ENCODE assay signal across 12 cellular contexts in genomic region chr15:74176262-74177208, GRCh38. TPM values are rescaled to one million over a fixed set of nuclear protein-coding genes. Genes with fewer than 3 reads are reported as not detected.
A peak's percentile ranks its signal among the peaks of the same experiment; 100 is the strongest.
DNase-seq lines count a peak whose midpoint lies in the region; ATAC-seq and TF ChIP-seq lines count a peak whose summit lies in the region.
"Had no signal": no experiment of that assay in that cellular context is flagged by ENCODE, and none has a peak within 500 bp of the region (broad histone marks: within the 10 kb centered on the region; RNA-seq: fewer than 3 reads in every experiment).

No MANE protein-coding gene starts in this region.

- H3K9me3 ChIP-seq in RWPE2 (ENCODE audit: severe bottlenecking) (no peaks in the 10 kb centered on the region), esophagus muscularis mucosa (no peaks in the 10 kb centered on the region)
- no peaks in the 10 kb centered on the region for H3K9me3 ChIP-seq in effector memory CD4-positive, alpha-beta T cell (ENCODE audit: control insufficient read depth, low read length)

- TF ChIP-seq EP300 in esophagus muscularis mucosa (IDR thresholded peaks at IDR 0.05) = no peak

- no peak for TF ChIP-seq POLR2A in esophagus muscularis mucosa (IDR thresholded peaks at IDR 0.05; ENCODE audit: low read depth)

- no peaks in the 10 kb centered on the region for H3K27me3 ChIP-seq in RWPE2 (ENCODE audit: insufficient read depth, poor library complexity, severe bottlenecking)
- no peaks in the 10 kb centered on the region for H3K27me3 ChIP-seq in esophagus muscularis mucosa
- H3K27me3 ChIP-seq in effector memory CD4-positive, alpha-beta T cell (replicated peaks; ENCODE audit: control insufficient read depth, insufficient read depth, low read length, poor library complexity, severe bottlenecking) = no peaks in the 10 kb centered on the region

- H3K36me3 ChIP-seq in RWPE2 (ENCODE audit: low read depth) (no peaks in the 10 kb centered on the region), esophagus muscularis mucosa (peaks cover 0 to 10% (median 5%) of the 10 kb centered on the region in 4 donors)
- no peaks in the 10 kb centered on the region for H3K36me3 ChIP-seq in effector memory CD4-positive, alpha-beta T cell (ENCODE audit: control insufficient read depth, insufficient read depth, low read length)

- TF ChIP-seq CTCF in RWPE2 (IDR thresholded peaks at IDR 0.05; ENCODE audit: poor library complexity, severe bottlenecking) = no peak
- TF ChIP-seq CTCF in esophagus muscularis mucosa (IDR thresholded peaks at IDR 0.05) = no peak

- H3K27ac ChIP-seq in RWPE2 (ENCODE audit: poor library complexity, severe bottlenecking) (no peak overlapping the region), esophagus muscularis mucosa (replicated peaks in 1 of 4) (peak overlapping the region in 3 of 4 donors; percentile 22 to 44 (median 42))
- H3K27ac ChIP-seq in effector memory CD4-positive, alpha-beta T cell (ENCODE audit: insufficient read depth, low read length, poor library complexity, severe bottlenecking) = no peak overlapping the region

- ATAC-seq in RWPE2 (ENCODE audit: low read depth) = no peak
- no peak for ATAC-seq in sciatic nerve
- ATAC-seq in GM21737 (IDR thresholded peaks at IDR 0.05; ENCODE audit: unreplicated experiment) = no peak
- ATAC-seq: effector memory CD8-positive, alpha-beta T cell; stimulated activated naive CD8-positive, alpha-beta T cell treated with anti-CD3 and anti-CD28 coated beads, Interleukin-15, Interleukin-2, amounts not matched to agents 100 U/mL and 50 U/mL, for 24 hours had no signal

- DNase-seq in RWPE2 (ENCODE audit: low spot score) (peak; percentile 69), esophagus muscularis mucosa (ENCODE audit: extremely low spot score) (no peak), sciatic nerve (ENCODE audit: low spot score) (peak; percentile 53), UCSD-AML1 (lab: John Stamatoyannopoulos, UW; ENCODE audit: unreplicated experiment) (no peak)
- DNase-seq in effector memory CD4-positive, alpha-beta T cell = no peak
- DNase-seq: activated CD4-positive, alpha-beta memory T cell treated with anti-CD3 and anti-CD28 coated beads for 36 hours; effector memory CD8-positive, alpha-beta T cell; hypothalamus; MV-4-11; NCI-H748 treated with DMSO at 0.1 percent for 48 hours; stimulated activated naive CD8-positive, alpha-beta T cell treated with anti-CD3 and anti-CD28 coated beads, Interleukin-15, Interleukin-2, amounts not matched to agents 100 U/mL and 50 U/mL, for 24 hours had no signal

- H3K4me3 ChIP-seq in RWPE2 (ENCODE audit: severe bottlenecking) = no peak overlapping the region
- H3K4me3 ChIP-seq in esophagus muscularis mucosa = peak overlapping the region in 2 of 4 donors; percentile 4 to 43
- no peak overlapping the region for H3K4me3 ChIP-seq in effector memory CD4-positive, alpha-beta T cell (ENCODE audit: insufficient read depth, low read depth, low read length, poor library complexity, severe bottlenecking)

- intact Hi-C loops in esophagus muscularis mucosa (cut with DNase I) (no loop called here), sciatic nerve (cut with DNase I) (no loop called here)

- H3K4me1 ChIP-seq in RWPE2 (ENCODE audit: insufficient read depth, poor library complexity, severe bottlenecking) (peaks cover 22% of the 10 kb centered on the region), esophagus muscularis mucosa (peaks cover 65 to 97% (median 91%) of the 10 kb centered on the region in 4 donors)
- no peaks in the 10 kb centered on the region for H3K4me1 ChIP-seq in effector memory CD4-positive, alpha-beta T cell (ENCODE audit: control insufficient read depth, insufficient read depth, low read length, poor library complexity, severe bottlenecking)

- 72% methylated on average over 9 of the region's 10 CpGs for WGBS in esophagus muscularis mucosa

RNA-seq across cellular contexts. Expression of gene ISLR, which starts 3.0 kb away (rescaled TPM):
- total RNA-seq in esophagus muscularis mucosa = 100 to 1,000 TPM in 2 of 4 donors, 10 to 100 TPM in 2; 57.7 to 204 (median 112) TPM
- total RNA-seq in sciatic nerve = 120 TPM
- total RNA-seq: activated CD4-positive, alpha-beta memory T cell treated with anti-CD3 and anti-CD28 coated beads for 36 hours had no signal

RNA-seq across cellular contexts. Expression of gene STRA6, which starts 26.1 kb away (rescaled TPM):
- total RNA-seq in esophagus muscularis mucosa = under 1 TPM; 0.13 to 0.83 (median 0.47) TPM
- 0.76 TPM for total RNA-seq in sciatic nerve
- total RNA-seq: activated CD4-positive, alpha-beta memory T cell treated with anti-CD3 and anti-CD28 coated beads for 36 hours had no signal

RNA-seq across cellular contexts. Expression of gene ISLR2, which starts 46.1 kb away (rescaled TPM):
- 1 to 10 TPM in 3 of 4 donors, under 1 TPM in 1; 0.83 to 4.9 (median 1.2) TPM for total RNA-seq in esophagus muscularis mucosa
- total RNA-seq in sciatic nerve = 1.5 TPM
- total RNA-seq: activated CD4-positive, alpha-beta memory T cell treated with anti-CD3 and anti-CD28 coated beads for 36 hours had no signal

RNA-seq across cellular contexts. Expression of gene CCDC33, which starts 59.6 kb away (rescaled TPM):
- total RNA-seq in esophagus muscularis mucosa = not detected
- total RNA-seq in sciatic nerve = not detected
- total RNA-seq: activated CD4-positive, alpha-beta memory T cell treated with anti-CD3 and anti-CD28 coated beads for 36 hours had no signal

Comparison
In these comparisons a context has a peak if more than half of its experiments do, and no peak if none do; other contexts are left out.
1. DNase-seq: peak in RWPE2 (single experiment) and sciatic nerve (single experiment); none in esophagus muscularis mucosa (single experiment), effector memory CD4-positive, alpha-beta T cell (0 of 3) and UCSD-AML1 (single experiment).
2. H3K27ac ChIP-seq: peak in esophagus muscularis mucosa (3 of 4); none in RWPE2 (single experiment) and effector memory CD4-positive, alpha-beta T cell (single experiment).